ENCODE assay signal across 15 cellular contexts in the genomic region with DNA sequence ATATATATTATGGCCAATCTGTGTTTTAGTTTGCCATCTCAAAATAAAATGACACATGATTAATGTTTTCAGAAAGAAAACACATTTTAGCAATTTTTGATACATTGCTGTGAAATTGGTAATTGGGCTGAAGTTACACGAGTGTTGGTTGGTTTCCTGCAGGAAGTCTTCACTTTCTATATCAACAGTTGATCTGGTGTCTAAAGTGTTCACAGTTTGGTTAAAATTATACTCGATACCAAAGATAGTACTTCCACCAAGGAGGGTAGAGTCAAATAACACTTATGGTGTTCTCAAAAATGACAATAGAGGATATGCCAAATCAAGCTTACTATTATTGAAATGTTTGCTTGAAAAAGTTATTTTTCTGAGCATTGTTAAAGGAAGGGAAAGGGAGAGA.
A peak's percentile ranks its signal among the peaks of the same experiment; 100 is the strongest.
DNase-seq lines count a peak whose midpoint lies in the region; ATAC-seq lines count a peak whose summit lies in the region.
"Had no signal": no experiment of that assay in that cellular context is flagged by ENCODE, and none has a peak within 500 bp of the region (broad histone marks: within the 10 kb centered on the region; RNA-seq: fewer than 3 reads in every experiment).

No MANE protein-coding gene starts in this region.

- H3K27ac ChIP-seq in effector memory CD4-positive, alpha-beta T cell (ENCODE audit: insufficient read depth, low read length, poor library complexity, severe bottlenecking) = no peak overlapping the region
- H3K27ac ChIP-seq: body of pancreas, KMS-11, skin epidermis, WERI-Rb-1 had no signal

- H3K36me3 ChIP-seq in effector memory CD4-positive, alpha-beta T cell (ENCODE audit: control insufficient read depth, insufficient read depth, low read length) = no peaks in the 10 kb centered on the region
- H3K36me3 ChIP-seq: WERI-Rb-1 had no signal

- no peaks in the 10 kb centered on the region for H3K9me3 ChIP-seq in effector memory CD4-positive, alpha-beta T cell (ENCODE audit: control insufficient read depth, low read length)
- H3K9me3 ChIP-seq: body of pancreas had no signal

- H3K4me3 Mint-ChIP-seq in activated naive CD4-positive, alpha-beta T cell treated with anti-CD3 and anti-CD28 coated beads, Interleukin-2, amount 50 U/mL, for 24 hours = peak overlapping the region; percentile 9
- H3K4me3 Mint-ChIP-seq in stimulated activated memory B cell treated with anti-CD40 and anti-IgM and Interleukin-4, amounts not matched to agents 10 μg/mL and 1 μg/mL and 100 μg/mL, for 72 hours = no peak overlapping the region
- H3K4me3 Mint-ChIP-seq: activated T-helper 1 cell treated with anti-CD3 and anti-CD28 coated beads, Interleukin-12 subunit alpha, Interleukin-12 subunit beta, Interleukin-2, Interleukin-4 antibody, amounts not matched to agents 30 ng/mL and 10 ng/mL and 1 ng/mL, durations not matched to agents 14 hours and 24 hours and 36 hours had no signal

- DNase-seq in activated naive CD4-positive, alpha-beta T cell treated with anti-CD3 and anti-CD28 coated beads, Interleukin-2, amount 50 U/mL, for 72 hours (ENCODE audit: low spot score in 2 of 2) = no peak
- no peak for DNase-seq in effector memory CD4-positive, alpha-beta T cell
- DNase-seq: body of pancreas, DMS53, NCI-H2029 treated with DMSO at 0.1 percent for 48 hours, WERI-Rb-1 had no signal

- ATAC-seq in activated naive CD4-positive, alpha-beta T cell treated with anti-CD3 and anti-CD28 coated beads, Interleukin-2, amount 50 U/mL, for 72 hours = no peak
- peak; percentile 81 for ATAC-seq in GM21786 (IDR thresholded peaks at IDR 0.05; ENCODE audit: unreplicated experiment)
- peak; percentile 85 for ATAC-seq in HG03571 (IDR thresholded peaks at IDR 0.05; ENCODE audit: unreplicated experiment)
- no peak for ATAC-seq in stimulated activated memory B cell treated with anti-CD40 and anti-IgM and Interleukin-4, amounts not matched to agents 10 μg/mL and 1 μg/mL and 100 μg/mL, for 72 hours
- no peak for ATAC-seq in HG02610 (IDR thresholded peaks at IDR 0.05; ENCODE audit: unreplicated experiment)
- ATAC-seq in GM18868 (IDR thresholded peaks at IDR 0.05; ENCODE audit: unreplicated experiment) = no peak
- ATAC-seq: body of pancreas had no signal

- H3K4me1 ChIP-seq in effector memory CD4-positive, alpha-beta T cell (ENCODE audit: control insufficient read depth, insufficient read depth, low read length, poor library complexity, severe bottlenecking) = no peaks in the 10 kb centered on the region
- H3K4me1 ChIP-seq: body of pancreas had no signal

- H3K4me3 ChIP-seq in effector memory CD4-positive, alpha-beta T cell (ENCODE audit: insufficient read depth, low read depth, low read length, poor library complexity, severe bottlenecking) = no peak overlapping the region
- H3K4me3 ChIP-seq: body of pancreas, skin epidermis had no signal

- H3K27me3 Mint-ChIP-seq in activated naive CD4-positive, alpha-beta T cell treated with anti-CD3 and anti-CD28 coated beads, Interleukin-2, amount 50 U/mL, for 24 hours = no peaks in the 10 kb centered on the region
- no peaks in the 10 kb centered on the region for H3K27me3 Mint-ChIP-seq in stimulated activated memory B cell treated with anti-CD40 and anti-IgM and Interleukin-4, amounts not matched to agents 10 μg/mL and 1 μg/mL and 100 μg/mL, for 72 hours

- H3K9me3 Mint-ChIP-seq in activated naive CD4-positive, alpha-beta T cell treated with anti-CD3 and anti-CD28 coated beads, Interleukin-2, amount 50 U/mL, for 24 hours = no peaks in the 10 kb centered on the region
- peaks cover 0 to 8% of the 10 kb centered on the region in 2 donors for H3K9me3 Mint-ChIP-seq in activated naive CD4-positive, alpha-beta T cell treated with anti-CD3 and anti-CD28 coated beads, Interleukin-2, amount 50 U/mL, for 72 hours
- H3K9me3 Mint-ChIP-seq in stimulated activated memory B cell treated with anti-CD40 and anti-IgM and Interleukin-4, amounts not matched to agents 10 μg/mL and 1 μg/mL and 100 μg/mL, for 72 hours = no peaks in the 10 kb centered on the region

- no peaks in the 10 kb centered on the region for H3K27me3 ChIP-seq in effector memory CD4-positive, alpha-beta T cell (replicated peaks; ENCODE audit: control insufficient read depth, insufficient read depth, low read length, poor library complexity, severe bottlenecking)
- H3K27me3 ChIP-seq: body of pancreas had no signal

- H3K36me3 Mint-ChIP-seq in activated naive CD4-positive, alpha-beta T cell treated with anti-CD3 and anti-CD28 coated beads, Interleukin-2, amount 50 U/mL, for 24 hours = peaks cover 12% of the 10 kb centered on the region
- H3K36me3 Mint-ChIP-seq in activated naive CD4-positive, alpha-beta T cell treated with anti-CD3 and anti-CD28 coated beads, Interleukin-2, amount 50 U/mL, for 72 hours = peaks cover 0 to 10% of the 10 kb centered on the region in 2 donors
- no peaks in the 10 kb centered on the region for H3K36me3 Mint-ChIP-seq in stimulated activated memory B cell treated with anti-CD40 and anti-IgM and Interleukin-4, amounts not matched to agents 10 μg/mL and 1 μg/mL and 100 μg/mL, for 72 hours

- H3K4me1 Mint-ChIP-seq in activated naive CD4-positive, alpha-beta T cell treated with anti-CD3 and anti-CD28 coated beads, Interleukin-2, amount 50 U/mL, for 24 hours = peaks cover 23% of the 10 kb centered on the region
- H3K4me1 Mint-ChIP-seq in stimulated activated memory B cell treated with anti-CD40 and anti-IgM and Interleukin-4, amounts not matched to agents 10 μg/mL and 1 μg/mL and 100 μg/mL, for 72 hours = peaks cover 13% of the 10 kb centered on the region

- H3K27ac Mint-ChIP-seq in activated naive CD4-positive, alpha-beta T cell treated with anti-CD3 and anti-CD28 coated beads, Interleukin-2, amount 50 U/mL, for 24 hours = peak overlapping the region; percentile 67
- H3K27ac Mint-ChIP-seq in activated naive CD4-positive, alpha-beta T cell treated with anti-CD3 and anti-CD28 coated beads, Interleukin-2, amount 50 U/mL, for 72 hours = peak overlapping the region in 1 of 2 donors; percentile 88
- H3K27ac Mint-ChIP-seq in stimulated activated memory B cell treated with anti-CD40 and anti-IgM and Interleukin-4, amounts not matched to agents 10 μg/mL and 1 μg/mL and 100 μg/mL, for 72 hours = peak overlapping the region; percentile 67
- H3K27ac Mint-ChIP-seq: activated T-helper 1 cell treated with anti-CD3 and anti-CD28 coated beads, Interleukin-12 subunit alpha, Interleukin-12 subunit beta, Interleukin-2, Interleukin-4 antibody, amounts not matched to agents 30 ng/mL and 10 ng/mL and 1 ng/mL, durations not matched to agents 14 hours and 24 hours and 36 hours had no signal

Comparison
In these comparisons a context has a peak if more than half of its experiments do, and no peak if none do; other contexts are left out.
1. ATAC-seq: peak in GM21786 (single experiment) and HG03571 (single experiment); none in activated naive CD4-positive, alpha-beta T cell treated with anti-CD3 and anti-CD28 coated beads, Interleukin-2, amount 50 U/mL, for 72 hours (0 of 2), stimulated activated memory B cell treated with anti-CD40 and anti-IgM and Interleukin-4, amounts not matched to agents 10 μg/mL and 1 μg/mL and 100 μg/mL, for 72 hours (single experiment), HG02610 (single experiment) and GM18868 (single experiment).